1 cellular context compared by ENCODE assay signal in the genomic region with DNA sequence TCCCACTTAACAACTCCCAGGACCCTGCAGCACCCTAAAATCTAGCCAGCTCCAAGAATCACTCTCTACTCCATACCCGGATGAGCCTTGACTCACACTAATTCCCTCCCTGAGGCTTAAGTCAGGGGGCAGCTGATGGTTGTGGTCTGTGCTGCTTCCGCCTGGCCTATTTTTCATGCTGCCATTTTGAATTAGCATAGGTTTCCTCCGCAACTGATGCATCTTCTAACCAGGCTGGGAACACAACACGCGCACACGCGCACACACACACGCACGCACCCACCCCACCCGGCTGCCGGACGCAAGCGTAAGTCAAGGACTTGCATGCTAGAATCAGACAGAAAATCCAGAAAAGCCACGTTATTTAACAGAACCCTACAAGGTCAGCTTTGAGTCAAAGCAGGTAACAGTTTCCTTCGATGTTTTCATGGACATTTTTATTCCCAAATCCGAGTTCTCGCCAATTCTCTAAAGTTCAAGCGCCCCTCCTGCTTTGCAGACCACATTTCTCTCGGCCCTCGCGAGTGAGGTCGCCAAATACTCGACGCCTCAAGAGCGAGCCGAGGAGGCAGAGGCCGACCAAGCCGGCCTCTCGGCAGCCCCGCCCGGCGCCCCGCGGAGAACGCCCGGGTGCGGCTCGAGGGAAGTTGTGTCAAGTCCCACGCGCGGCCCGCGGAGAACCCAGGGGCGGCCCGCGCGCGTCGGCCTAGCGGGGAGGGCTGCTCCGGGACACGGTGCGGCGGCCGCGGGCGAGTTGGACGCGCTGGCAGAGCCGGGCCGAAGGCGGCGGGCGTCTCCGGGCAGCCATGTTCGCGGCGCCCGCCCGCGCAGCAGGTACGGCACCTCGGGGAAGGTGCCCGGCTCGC.
A peak's percentile ranks its signal among the peaks of the same experiment; 100 is the strongest.
TF ChIP-seq lines count a peak whose summit lies in the region.

No MANE protein-coding gene starts in this region.

TF ChIP-seq in HepG2, 621 proteins besides CTCF, POLR2A, EP300 and RAD21 (continued from another document and continues in another):
- no peak for TF ChIP-seq NFRKB (IDR thresholded peaks at IDR 0.05)
- TF ChIP-seq, protein P1, sequence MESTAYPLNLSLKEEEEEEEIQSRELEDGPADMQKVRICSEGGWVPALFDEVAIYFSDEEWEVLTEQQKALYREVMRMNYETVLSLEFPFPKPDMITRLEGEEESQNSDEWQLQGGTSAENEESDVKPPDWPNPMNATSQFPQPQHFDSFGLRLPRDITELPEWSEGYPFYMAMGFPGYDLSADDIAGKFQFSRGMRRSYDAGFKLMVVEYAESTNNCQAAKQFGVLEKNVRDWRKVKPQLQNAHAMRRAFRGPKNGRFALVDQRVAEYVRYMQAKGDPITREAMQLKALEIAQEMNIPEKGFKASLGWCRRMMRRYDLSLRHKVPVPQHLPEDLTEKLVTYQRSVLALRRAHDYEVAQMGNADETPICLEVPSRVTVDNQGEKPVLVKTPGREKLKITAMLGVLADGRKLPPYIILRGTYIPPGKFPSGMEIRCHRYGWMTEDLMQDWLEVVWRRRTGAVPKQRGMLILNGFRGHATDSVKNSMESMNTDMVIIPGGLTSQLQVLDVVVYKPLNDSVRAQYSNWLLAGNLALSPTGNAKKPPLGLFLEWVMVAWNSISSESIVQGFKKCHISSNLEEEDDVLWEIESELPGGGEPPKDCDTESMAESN (CRISPR knock-in tag; conservative IDR thresholded peaks at IDR 0.05): peak; percentile 43; the same call in 1 of the 2 replicates
- TF ChIP-seq, protein P2, sequence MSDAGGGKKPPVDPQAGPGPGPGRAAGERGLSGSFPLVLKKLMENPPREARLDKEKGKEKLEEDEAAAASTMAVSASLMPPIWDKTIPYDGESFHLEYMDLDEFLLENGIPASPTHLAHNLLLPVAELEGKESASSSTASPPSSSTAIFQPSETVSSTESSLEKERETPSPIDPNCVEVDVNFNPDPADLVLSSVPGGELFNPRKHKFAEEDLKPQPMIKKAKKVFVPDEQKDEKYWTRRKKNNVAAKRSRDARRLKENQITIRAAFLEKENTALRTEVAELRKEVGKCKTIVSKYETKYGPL (CRISPR knock-in tag; IDR thresholded peaks at IDR 0.05): no peak
- TF ChIP-seq TGIF2 (CRISPR knock-in tag; IDR thresholded peaks at IDR 0.05): no peak
- TF ChIP-seq TAF15 (IDR thresholded peaks at IDR 0.05; ENCODE audit: low read depth, low read length, poor library complexity, severe bottlenecking): no peak
- peak; percentile 62 for TF ChIP-seq ZFY (CRISPR knock-in tag; IDR thresholded peaks at IDR 0.05)
- no peak for TF ChIP-seq FOXK1 (CRISPR knock-in tag; IDR thresholded peaks at IDR 0.05; ENCODE audit: borderline replicate concordance, low read depth)
- no peak for TF ChIP-seq SP140L (CRISPR knock-in tag; IDR thresholded peaks at IDR 0.05; ENCODE audit: borderline replicate concordance)
- no peak for TF ChIP-seq ZNF703 (CRISPR knock-in tag; IDR thresholded peaks at IDR 0.05; ENCODE audit: borderline replicate concordance)
- no peak for TF ChIP-seq GFI1 (CRISPR knock-in tag; IDR thresholded peaks at IDR 0.05; ENCODE audit: borderline replicate concordance)
- TF ChIP-seq CENPT (CRISPR knock-in tag; IDR thresholded peaks at IDR 0.05; ENCODE audit: low read depth): no peak; the same call in 1 of the 2 replicates
- TF ChIP-seq JUNB (CRISPR knock-in tag; IDR thresholded peaks at IDR 0.05; ENCODE audit: borderline replicate concordance): no peak; the same call in 1 of the 2 replicates
- TF ChIP-seq KLF11 (CRISPR knock-in tag; IDR thresholded peaks at IDR 0.05): no peak
- TF ChIP-seq ZSCAN9 (CRISPR knock-in tag; IDR thresholded peaks at IDR 0.05; ENCODE audit: borderline replicate concordance): peak; percentile 13
- no peak for TF ChIP-seq IRF2 (CRISPR knock-in tag; IDR thresholded peaks at IDR 0.05)
- peak; percentile 24; the same call in 1 of the 2 replicates for TF ChIP-seq ZNF350 (CRISPR knock-in tag; IDR thresholded peaks at IDR 0.05; ENCODE audit: borderline replicate concordance, low read depth)
- TF ChIP-seq, protein P3, sequence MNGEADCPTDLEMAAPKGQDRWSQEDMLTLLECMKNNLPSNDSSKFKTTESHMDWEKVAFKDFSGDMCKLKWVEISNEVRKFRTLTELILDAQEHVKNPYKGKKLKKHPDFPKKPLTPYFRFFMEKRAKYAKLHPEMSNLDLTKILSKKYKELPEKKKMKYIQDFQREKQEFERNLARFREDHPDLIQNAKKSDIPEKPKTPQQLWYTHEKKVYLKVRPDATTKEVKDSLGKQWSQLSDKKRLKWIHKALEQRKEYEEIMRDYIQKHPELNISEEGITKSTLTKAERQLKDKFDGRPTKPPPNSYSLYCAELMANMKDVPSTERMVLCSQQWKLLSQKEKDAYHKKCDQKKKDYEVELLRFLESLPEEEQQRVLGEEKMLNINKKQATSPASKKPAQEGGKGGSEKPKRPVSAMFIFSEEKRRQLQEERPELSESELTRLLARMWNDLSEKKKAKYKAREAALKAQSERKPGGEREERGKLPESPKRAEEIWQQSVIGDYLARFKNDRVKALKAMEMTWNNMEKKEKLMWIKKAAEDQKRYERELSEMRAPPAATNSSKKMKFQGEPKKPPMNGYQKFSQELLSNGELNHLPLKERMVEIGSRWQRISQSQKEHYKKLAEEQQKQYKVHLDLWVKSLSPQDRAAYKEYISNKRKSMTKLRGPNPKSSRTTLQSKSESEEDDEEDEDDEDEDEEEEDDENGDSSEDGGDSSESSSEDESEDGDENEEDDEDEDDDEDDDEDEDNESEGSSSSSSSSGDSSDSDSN (CRISPR knock-in tag; IDR thresholded peaks at IDR 0.05): peak; percentile 70; the same call in 1 of the 2 replicates
- TF ChIP-seq, protein P4, sequence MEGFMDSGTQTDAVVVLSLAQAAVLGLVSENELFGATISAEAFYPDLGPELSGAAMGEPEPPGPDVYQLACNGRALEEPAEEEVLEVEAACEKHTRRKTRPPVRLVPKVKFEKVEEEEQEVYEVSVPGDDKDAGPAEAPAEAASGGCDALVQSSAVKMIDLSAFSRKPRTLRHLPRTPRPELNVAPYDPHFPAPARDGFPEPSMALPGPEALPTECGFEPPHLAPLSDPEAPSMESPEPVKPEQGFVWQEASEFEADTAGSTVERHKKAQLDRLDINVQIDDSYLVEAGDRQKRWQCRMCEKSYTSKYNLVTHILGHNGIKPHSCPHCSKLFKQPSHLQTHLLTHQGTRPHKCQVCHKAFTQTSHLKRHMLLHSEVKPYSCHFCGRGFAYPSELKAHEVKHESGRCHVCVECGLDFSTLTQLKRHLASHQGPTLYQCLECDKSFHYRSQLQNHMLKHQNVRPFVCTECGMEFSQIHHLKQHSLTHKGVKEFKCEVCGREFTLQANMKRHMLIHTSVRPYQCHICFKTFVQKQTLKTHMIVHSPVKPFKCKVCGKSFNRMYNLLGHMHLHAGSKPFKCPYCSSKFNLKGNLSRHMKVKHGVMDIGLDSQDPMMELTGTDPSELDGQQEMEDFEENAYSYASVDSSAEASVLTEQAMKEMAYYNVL (CRISPR knock-in tag; IDR thresholded peaks at IDR 0.05; ENCODE audit: borderline replicate concordance): no peak
- TF ChIP-seq, protein P5, sequence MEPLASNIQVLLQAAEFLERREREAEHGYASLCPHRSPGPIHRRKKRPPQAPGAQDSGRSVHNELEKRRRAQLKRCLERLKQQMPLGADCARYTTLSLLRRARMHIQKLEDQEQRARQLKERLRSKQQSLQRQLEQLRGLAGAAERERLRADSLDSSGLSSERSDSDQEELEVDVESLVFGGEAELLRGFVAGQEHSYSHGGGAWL (CRISPR knock-in tag; IDR thresholded peaks at IDR 0.05): no peak
- TF ChIP-seq, protein P6, sequence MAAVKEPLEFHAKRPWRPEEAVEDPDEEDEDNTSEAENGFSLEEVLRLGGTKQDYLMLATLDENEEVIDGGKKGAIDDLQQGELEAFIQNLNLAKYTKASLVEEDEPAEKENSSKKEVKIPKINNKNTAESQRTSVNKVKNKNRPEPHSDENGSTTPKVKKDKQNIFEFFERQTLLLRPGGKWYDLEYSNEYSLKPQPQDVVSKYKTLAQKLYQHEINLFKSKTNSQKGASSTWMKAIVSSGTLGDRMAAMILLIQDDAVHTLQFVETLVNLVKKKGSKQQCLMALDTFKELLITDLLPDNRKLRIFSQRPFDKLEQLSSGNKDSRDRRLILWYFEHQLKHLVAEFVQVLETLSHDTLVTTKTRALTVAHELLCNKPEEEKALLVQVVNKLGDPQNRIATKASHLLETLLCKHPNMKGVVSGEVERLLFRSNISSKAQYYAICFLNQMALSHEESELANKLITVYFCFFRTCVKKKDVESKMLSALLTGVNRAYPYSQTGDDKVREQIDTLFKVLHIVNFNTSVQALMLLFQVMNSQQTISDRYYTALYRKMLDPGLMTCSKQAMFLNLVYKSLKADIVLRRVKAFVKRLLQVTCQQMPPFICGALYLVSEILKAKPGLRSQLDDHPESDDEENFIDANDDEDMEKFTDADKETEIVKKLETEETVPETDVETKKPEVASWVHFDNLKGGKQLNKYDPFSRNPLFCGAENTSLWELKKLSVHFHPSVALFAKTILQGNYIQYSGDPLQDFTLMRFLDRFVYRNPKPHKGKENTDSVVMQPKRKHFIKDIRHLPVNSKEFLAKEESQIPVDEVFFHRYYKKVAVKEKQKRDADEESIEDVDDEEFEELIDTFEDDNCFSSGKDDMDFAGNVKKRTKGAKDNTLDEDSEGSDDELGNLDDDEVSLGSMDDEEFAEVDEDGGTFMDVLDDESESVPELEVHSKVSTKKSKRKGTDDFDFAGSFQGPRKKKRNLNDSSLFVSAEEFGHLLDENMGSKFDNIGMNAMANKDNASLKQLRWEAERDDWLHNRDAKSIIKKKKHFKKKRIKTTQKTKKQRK (IDR thresholded peaks at IDR 0.05; ENCODE audit: low read length): no peak
- TF ChIP-seq, protein P7, sequence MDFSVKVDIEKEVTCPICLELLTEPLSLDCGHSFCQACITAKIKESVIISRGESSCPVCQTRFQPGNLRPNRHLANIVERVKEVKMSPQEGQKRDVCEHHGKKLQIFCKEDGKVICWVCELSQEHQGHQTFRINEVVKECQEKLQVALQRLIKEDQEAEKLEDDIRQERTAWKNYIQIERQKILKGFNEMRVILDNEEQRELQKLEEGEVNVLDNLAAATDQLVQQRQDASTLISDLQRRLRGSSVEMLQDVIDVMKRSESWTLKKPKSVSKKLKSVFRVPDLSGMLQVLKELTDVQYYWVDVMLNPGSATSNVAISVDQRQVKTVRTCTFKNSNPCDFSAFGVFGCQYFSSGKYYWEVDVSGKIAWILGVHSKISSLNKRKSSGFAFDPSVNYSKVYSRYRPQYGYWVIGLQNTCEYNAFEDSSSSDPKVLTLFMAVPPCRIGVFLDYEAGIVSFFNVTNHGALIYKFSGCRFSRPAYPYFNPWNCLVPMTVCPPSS (IDR thresholded peaks at IDR 0.05): no peak
- TF ChIP-seq ZNF782 (CRISPR knock-in tag; IDR thresholded peaks at IDR 0.05; ENCODE audit: borderline replicate concordance): no peak
- TF ChIP-seq HES4 (CRISPR knock-in tag; IDR thresholded peaks at IDR 0.05; ENCODE audit: borderline replicate concordance): no peak
- TF ChIP-seq ZNF75D (CRISPR knock-in tag; IDR thresholded peaks at IDR 0.05; ENCODE audit: borderline replicate concordance): no peak
- TF ChIP-seq BRD4 (CRISPR knock-in tag; IDR thresholded peaks at IDR 0.05): no peak; the same call in 1 of the 2 replicates
- TF ChIP-seq, protein P8, sequence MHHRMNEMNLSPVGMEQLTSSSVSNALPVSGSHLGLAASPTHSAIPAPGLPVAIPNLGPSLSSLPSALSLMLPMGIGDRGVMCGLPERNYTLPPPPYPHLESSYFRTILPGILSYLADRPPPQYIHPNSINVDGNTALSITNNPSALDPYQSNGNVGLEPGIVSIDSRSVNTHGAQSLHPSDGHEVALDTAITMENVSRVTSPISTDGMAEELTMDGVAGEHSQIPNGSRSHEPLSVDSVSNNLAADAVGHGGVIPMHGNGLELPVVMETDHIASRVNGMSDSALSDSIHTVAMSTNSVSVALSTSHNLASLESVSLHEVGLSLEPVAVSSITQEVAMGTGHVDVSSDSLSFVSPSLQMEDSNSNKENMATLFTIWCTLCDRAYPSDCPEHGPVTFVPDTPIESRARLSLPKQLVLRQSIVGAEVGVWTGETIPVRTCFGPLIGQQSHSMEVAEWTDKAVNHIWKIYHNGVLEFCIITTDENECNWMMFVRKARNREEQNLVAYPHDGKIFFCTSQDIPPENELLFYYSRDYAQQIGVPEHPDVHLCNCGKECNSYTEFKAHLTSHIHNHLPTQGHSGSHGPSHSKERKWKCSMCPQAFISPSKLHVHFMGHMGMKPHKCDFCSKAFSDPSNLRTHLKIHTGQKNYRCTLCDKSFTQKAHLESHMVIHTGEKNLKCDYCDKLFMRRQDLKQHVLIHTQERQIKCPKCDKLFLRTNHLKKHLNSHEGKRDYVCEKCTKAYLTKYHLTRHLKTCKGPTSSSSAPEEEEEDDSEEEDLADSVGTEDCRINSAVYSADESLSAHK (CRISPR knock-in tag; IDR thresholded peaks at IDR 0.05; ENCODE audit: borderline replicate concordance): no peak
- no peak for TF ChIP-seq KDM1A (CRISPR knock-in tag; IDR thresholded peaks at IDR 0.05)
- no peak for TF ChIP-seq SNAI1 (CRISPR knock-in tag; IDR thresholded peaks at IDR 0.05; ENCODE audit: borderline replicate concordance)
- peak; percentile 70; the same call in 1 of the 2 replicates for TF ChIP-seq ZBTB7B (CRISPR knock-in tag; IDR thresholded peaks at IDR 0.05)
- TF ChIP-seq, protein P9, sequence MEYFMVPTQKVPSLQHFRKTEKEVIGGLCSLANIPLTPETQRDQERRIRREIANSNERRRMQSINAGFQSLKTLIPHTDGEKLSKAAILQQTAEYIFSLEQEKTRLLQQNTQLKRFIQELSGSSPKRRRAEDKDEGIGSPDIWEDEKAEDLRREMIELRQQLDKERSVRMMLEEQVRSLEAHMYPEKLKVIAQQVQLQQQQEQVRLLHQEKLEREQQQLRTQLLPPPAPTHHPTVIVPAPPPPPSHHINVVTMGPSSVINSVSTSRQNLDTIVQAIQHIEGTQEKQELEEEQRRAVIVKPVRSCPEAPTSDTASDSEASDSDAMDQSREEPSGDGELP (IDR thresholded peaks at IDR 0.05; ENCODE audit: borderline replicate concordance, low read depth): peak; percentile 31; the same call in 1 of the 2 replicates
- TF ChIP-seq ZNF7 (CRISPR knock-in tag; IDR thresholded peaks at IDR 0.05): no peak
- no peak for TF ChIP-seq TBX2 (CRISPR knock-in tag; IDR thresholded peaks at IDR 0.05; ENCODE audit: borderline replicate concordance)
- no peak for TF ChIP-seq ADNP (CRISPR knock-in tag; IDR thresholded peaks at IDR 0.05)
- TF ChIP-seq TMF1 (CRISPR knock-in tag; IDR thresholded peaks at IDR 0.05; ENCODE audit: low read depth): no peak
- TF ChIP-seq PHF20 (CRISPR knock-in tag; IDR thresholded peaks at IDR 0.05): no peak
- no peak for TF ChIP-seq ZNF713 (CRISPR knock-in tag; IDR thresholded peaks at IDR 0.05)
- TF ChIP-seq, protein P10, sequence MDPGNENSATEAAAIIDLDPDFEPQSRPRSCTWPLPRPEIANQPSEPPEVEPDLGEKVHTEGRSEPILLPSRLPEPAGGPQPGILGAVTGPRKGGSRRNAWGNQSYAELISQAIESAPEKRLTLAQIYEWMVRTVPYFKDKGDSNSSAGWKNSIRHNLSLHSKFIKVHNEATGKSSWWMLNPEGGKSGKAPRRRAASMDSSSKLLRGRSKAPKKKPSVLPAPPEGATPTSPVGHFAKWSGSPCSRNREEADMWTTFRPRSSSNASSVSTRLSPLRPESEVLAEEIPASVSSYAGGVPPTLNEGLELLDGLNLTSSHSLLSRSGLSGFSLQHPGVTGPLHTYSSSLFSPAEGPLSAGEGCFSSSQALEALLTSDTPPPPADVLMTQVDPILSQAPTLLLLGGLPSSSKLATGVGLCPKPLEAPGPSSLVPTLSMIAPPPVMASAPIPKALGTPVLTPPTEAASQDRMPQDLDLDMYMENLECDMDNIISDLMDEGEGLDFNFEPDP (CRISPR knock-in tag; conservative IDR thresholded peaks at IDR 0.05): no peak
- no peak for TF ChIP-seq CREB1 (IDR thresholded peaks at IDR 0.05)
- no peak for TF ChIP-seq CREB1 (CRISPR knock-in tag; IDR thresholded peaks at IDR 0.05)
- no peak for TF ChIP-seq ZNF232 (CRISPR knock-in tag; IDR thresholded peaks at IDR 0.05; ENCODE audit: borderline replicate concordance)
- no peak for TF ChIP-seq RFX3 (CRISPR knock-in tag; IDR thresholded peaks at IDR 0.05)
